In genomic region chr21:44869860-44870747, GRCh38 we compare ENCODE assay signal across 8 cellular contexts. TPM values are rescaled to one million over a fixed set of nuclear protein-coding genes. Genes with fewer than 3 reads are reported as not detected.
DNase-seq lines count a peak whose midpoint lies in the region; ATAC-seq, FAIRE-seq and TF ChIP-seq lines count a peak whose summit lies in the region.

No MANE protein-coding gene starts in this region.

- DNase-seq in EH (ENCODE audit: low read depth) (peak; percentile 97), RWPE1 (ENCODE audit: low spot score) (peak; percentile 80), nephron progenitor cell (no peak), lower leg skin (ENCODE audit: low spot score in 2 of 2) (no peak), HAP-1 (ENCODE audit: low spot score in 2 of 2) (no peak)

- peak; percentile 8 for FAIRE-seq in endometrium (lab: Jason Lieb, UNC)

- H3K4me1 Mint-ChIP-seq in nephron progenitor cell: peaks cover 77% of the 10 kb centered on the region

- intact Hi-C loops in lower leg skin (cut with DNase I; ENCODE audit: low total_unique reads): loop anchor here (10.0 kb wide), 1 partner anchor 55 kb away; the partner anchor contains the start of gene SUMO3

- H3K9me3 ChIP-seq in HAP-1: peaks cover 6% of the 10 kb centered on the region; the same call in 1 of the 2 replicates

- ATAC-seq in HG03108 (IDR thresholded peaks at IDR 0.05; ENCODE audit: unreplicated experiment): no peak
- no peak for ATAC-seq in HG02870 (IDR thresholded peaks at IDR 0.05; ENCODE audit: unreplicated experiment)

- peak overlapping the region; percentile 97 for H3K27ac ChIP-seq in RWPE1

- no peaks in the 10 kb centered on the region for H3K9me3 Mint-ChIP-seq in nephron progenitor cell

- 61 to 67% methylated on average over 17 of the region's 17 CpGs for WGBS in lower leg skin, 2 donors

- H3K27ac Mint-ChIP-seq in nephron progenitor cell: no peak overlapping the region

- H3K4me1 ChIP-seq in HAP-1: peaks cover 18% of the 10 kb centered on the region

- CTCF ChIA-PET in RWPE1 (lab: Yijun Ruan, JAX): interaction anchor here (0.9 kb wide), 1 partner anchor 77 kb away, joined by 5 read pairs; no protein-coding TSS in a partner anchor

- H3K4me3 ChIP-seq in lower leg skin (ENCODE audit: low read depth, poor library complexity, severe bottlenecking): no peak overlapping the region
- no peak overlapping the region for H3K4me3 ChIP-seq in HAP-1

- H3K36me3 ChIP-seq in HAP-1 (replicated peaks): no peaks in the 10 kb centered on the region

- H3K27me3 ChIP-seq in HAP-1 (ENCODE audit: low read depth): no peaks in the 10 kb centered on the region

- TF ChIP-seq POLR2A in lower leg skin (IDR thresholded peaks at IDR 0.05): no peak

- H3K27me3 Mint-ChIP-seq in nephron progenitor cell (ENCODE audit: low read depth, poor library complexity): peaks cover 14% of the 10 kb centered on the region

- peak overlapping the region; percentile 69 for H3K4me3 Mint-ChIP-seq in nephron progenitor cell

- in situ Hi-C loops in HAP-1 (cut with MboI; ENCODE audit: low sequenced_read_pairs): no loop called here

- POLR2A ChIA-PET in RWPE1 (lab: Yijun Ruan, JAX; ENCODE audit: low non-redundant PET): interaction anchor here (1.0 kb wide), 1 partner anchor 68 kb away, joined by 4 read pairs; the partner anchor contains the start of gene UBE2G2

- H3K36me3 Mint-ChIP-seq in nephron progenitor cell (ENCODE audit: low read depth): peaks cover 26% of the 10 kb centered on the region

- TF ChIP-seq CTCF in RWPE1 (conservative IDR thresholded peaks at IDR 0.05; ENCODE audit: low read depth): no peak
- TF ChIP-seq CTCF in nephron progenitor cell (IDR thresholded peaks at IDR 0.05): no peak
- TF ChIP-seq CTCF in lower leg skin (IDR thresholded peaks at IDR 0.05): no peak

RNA-seq across cellular contexts. Expression of gene PTTG1IP, which starts 3.4 kb away (rescaled TPM):
- 100 to 1,000 TPM; 110 to 193 (median 133) TPM for total RNA-seq in lower leg skin

RNA-seq across cellular contexts. Expression of gene ITGB2, which starts 50.6 kb away (rescaled TPM):
- total RNA-seq in lower leg skin: 10 to 100 TPM; 18.4 to 40.7 (median 20.4) TPM

RNA-seq across cellular contexts. Expression of gene SUMO3, which starts 52.2 kb away (rescaled TPM):
- 10 to 100 TPM; 35.6 to 52.6 (median 42.5) TPM for total RNA-seq in lower leg skin

Comparison
In these comparisons a context has a peak if more than half of its experiments do, and no peak if none do; other contexts are left out.
1. DNase-seq: peak in EH (single experiment) and RWPE1 (single experiment); none in nephron progenitor cell (single experiment), lower leg skin (0 of 2) and HAP-1 (0 of 2).